In genomic region chr1:172359531-172359991, GRCh38 we compare ENCODE assay signal across 8 cellular contexts.
A peak's percentile ranks its signal among the peaks of the same experiment; 100 is the strongest.
DNase-seq lines count a peak whose midpoint lies in the region; ATAC-seq, FAIRE-seq and TF ChIP-seq lines count a peak whose summit lies in the region.

No MANE protein-coding gene starts in this region.

- intact Hi-C loops in activated naive CD4-positive, alpha-beta T cell treated with anti-CD3 and anti-CD28 coated beads for 36 hours (cut with micrococcal nuclease): loop anchor here (2.0 to 5.0 kb wide), 4 partner anchors 67 to 847 kb away; partner anchors contain the start of gene TNFSF4

- peaks cover 7% of the 10 kb centered on the region for H3K36me3 Mint-ChIP-seq in nephron (ENCODE audit: low read depth)
- H3K36me3 Mint-ChIP-seq in activated naive CD4-positive, alpha-beta T cell treated with anti-CD3 and anti-CD28 coated beads for 36 hours (ENCODE audit: low read depth): no peaks in the 10 kb centered on the region

- peaks cover 3% of the 10 kb centered on the region for H3K9me3 Mint-ChIP-seq in nephron
- no peaks in the 10 kb centered on the region for H3K9me3 Mint-ChIP-seq in activated naive CD4-positive, alpha-beta T cell treated with anti-CD3 and anti-CD28 coated beads for 36 hours

- no peak for TF ChIP-seq CTCF in nephron (IDR thresholded peaks at IDR 0.05; ENCODE audit: unreplicated experiment in 3 of 3)
- no peak for TF ChIP-seq CTCF in D721Med (IDR thresholded peaks at IDR 0.05; ENCODE audit: insufficient read depth, missing control alignments)

- peaks cover 51% of the 10 kb centered on the region for H3K4me1 Mint-ChIP-seq in nephron
- peaks cover 53% of the 10 kb centered on the region for H3K4me1 Mint-ChIP-seq in activated naive CD4-positive, alpha-beta T cell treated with anti-CD3 and anti-CD28 coated beads for 36 hours (ENCODE audit: low read depth)

- no peak overlapping the region for H3K27ac Mint-ChIP-seq in nephron
- no peak overlapping the region for H3K27ac Mint-ChIP-seq in activated naive CD4-positive, alpha-beta T cell treated with anti-CD3 and anti-CD28 coated beads for 36 hours

- peak overlapping the region; percentile 59 for H3K27ac ChIP-seq in caudate nucleus (ENCODE audit: low read depth, low read length)

- CTCF ChIA-PET in activated naive CD4-positive, alpha-beta T cell treated with anti-CD3 and anti-CD28 coated beads for 36 hours (lab: Charles Lee): interaction anchor here (0.6 to 3.5 kb wide), 7 partner anchors 16 to 328 kb away, joined by 4 to 25 read pairs (median 8); no protein-coding TSS in a partner anchor

- DNase-seq in DMS79 (lab: John Stamatoyannopoulos, UW) (peak; percentile 31), NCI-H2171 (lab: John Stamatoyannopoulos, UW) (peak; percentile 7), caudate nucleus (lab: John Stamatoyannopoulos, UW) (no peak), SKM-1 (lab: John Stamatoyannopoulos, UW; ENCODE audit: unreplicated experiment) (no peak), D721Med (ENCODE audit: insufficient read length, low spot score) (no peak)
- no peak for DNase-seq in activated naive CD4-positive, alpha-beta T cell treated with anti-CD3 and anti-CD28 coated beads for 36 hours

- no peak for ATAC-seq in HG03457 (IDR thresholded peaks at IDR 0.05; ENCODE audit: unreplicated experiment)

- H3K27me3 Mint-ChIP-seq in nephron (ENCODE audit: low read depth): no peaks in the 10 kb centered on the region
- no peaks in the 10 kb centered on the region for H3K27me3 Mint-ChIP-seq in activated naive CD4-positive, alpha-beta T cell treated with anti-CD3 and anti-CD28 coated beads for 36 hours (ENCODE audit: low read depth)

- peak overlapping the region; percentile 48 to 61 (median 55) for H3K4me3 Mint-ChIP-seq in nephron
- no peak overlapping the region for H3K4me3 Mint-ChIP-seq in activated naive CD4-positive, alpha-beta T cell treated with anti-CD3 and anti-CD28 coated beads for 36 hours

- no peak for FAIRE-seq in D721Med (lab: Jason Lieb, UNC)

Comparison
In these comparisons a context has a peak if more than half of its experiments do, and no peak if none do; other contexts are left out.
1. DNase-seq: peak in DMS79 (single experiment) and NCI-H2171 (single experiment); none in caudate nucleus (0 of 61), activated naive CD4-positive, alpha-beta T cell treated with anti-CD3 and anti-CD28 coated beads for 36 hours (single experiment), SKM-1 (single experiment) and D721Med (single experiment).